ENCODE assay signal across 1 cellular context in genomic region chr6:104951677-104952076, GRCh38.
TF ChIP-seq lines count a peak whose summit lies in the region.

No MANE protein-coding gene starts in this region.

TF ChIP-seq in GM23338, 12 proteins besides CTCF, POLR2A, EP300 and RAD21 (continued from another document):
- no peak for TF ChIP-seq ZNF462 (CRISPR knock-in tag; IDR thresholded peaks at IDR 0.05)
- TF ChIP-seq POLR2AphosphoS5 (IDR thresholded peaks at IDR 0.05; ENCODE audit: low read depth) = no peak
- no peak for TF ChIP-seq CREB1 (CRISPR knock-in tag; IDR thresholded peaks at IDR 0.05; ENCODE audit: low read depth)
- no peak for TF ChIP-seq REST (IDR thresholded peaks at IDR 0.05; ENCODE audit: unreplicated experiment)
- no peak for TF ChIP-seq EZH2phosphoT487 (IDR thresholded peaks at IDR 0.05; ENCODE audit: unreplicated experiment)
- no peak for TF ChIP-seq JUNB (IDR thresholded peaks at IDR 0.05; ENCODE audit: unreplicated experiment)
- TF ChIP-seq ZNF114 (CRISPR knock-in tag; IDR thresholded peaks at IDR 0.05) = no peak
- TF ChIP-seq EZH2 (IDR thresholded peaks at IDR 0.05; ENCODE audit: low read depth, unreplicated experiment) = no peak
- TF ChIP-seq ZNF331 (CRISPR knock-in tag; IDR thresholded peaks at IDR 0.05; ENCODE audit: low read depth) = no peak
- no peak for TF ChIP-seq NANOG (IDR thresholded peaks at IDR 0.05; ENCODE audit: borderline replicate concordance)
- TF ChIP-seq ETS1 (IDR thresholded peaks at IDR 0.05) = no peak
